Comparison of ENCODE assay signal across 1 cellular context in genomic region chr5:146446861-146447733, GRCh38.
TF ChIP-seq lines count a peak whose summit lies in the region.

Gene TCERG1, plus strand, starts transcription at chr5:146447333. Its CDS starts 17 bp downstream, at chr5:146447350.

TF ChIP-seq in HepG2, 621 proteins besides CTCF, POLR2A, EP300 and RAD21 (continued from another document):
- no peak for TF ChIP-seq ETS1 (CRISPR knock-in tag; IDR thresholded peaks at IDR 0.05)
- no peak for TF ChIP-seq THRA (CRISPR knock-in tag; IDR thresholded peaks at IDR 0.05; ENCODE audit: borderline replicate concordance)
- no peak for TF ChIP-seq CC2D1A (CRISPR knock-in tag; IDR thresholded peaks at IDR 0.05)
- no peak; the same call in 1 of the 2 replicates for TF ChIP-seq GATAD2A (CRISPR knock-in tag; IDR thresholded peaks at IDR 0.05)
- TF ChIP-seq ADNP (CRISPR knock-in tag; IDR thresholded peaks at IDR 0.05), result no peak
- peak; percentile 51; the same call in 1 of the 2 replicates for TF ChIP-seq ZNF790 (CRISPR knock-in tag; IDR thresholded peaks at IDR 0.05; ENCODE audit: borderline replicate concordance)
- peak; percentile 44; the same call in 1 of the 2 replicates for TF ChIP-seq HOXD1 (CRISPR knock-in tag; IDR thresholded peaks at IDR 0.05)
- no peak for TF ChIP-seq HINFP (CRISPR knock-in tag; IDR thresholded peaks at IDR 0.05; ENCODE audit: low read depth)
- TF ChIP-seq EZH2 (conservative IDR thresholded peaks at IDR 0.05; ENCODE audit: low read depth, low read length), result no peak
- TF ChIP-seq PHF20 (CRISPR knock-in tag; IDR thresholded peaks at IDR 0.05), result peak; percentile 75
- peak; percentile 85 for TF ChIP-seq ZNF143 (CRISPR knock-in tag; IDR thresholded peaks at IDR 0.05)
- TF ChIP-seq SCMH1 (CRISPR knock-in tag; IDR thresholded peaks at IDR 0.05; ENCODE audit: borderline replicate concordance), result no peak
- peak; percentile 48; the same call in 1 of the 2 replicates for TF ChIP-seq MXD1 (CRISPR knock-in tag; IDR thresholded peaks at IDR 0.05)
- TF ChIP-seq JUN (CRISPR knock-in tag; IDR thresholded peaks at IDR 0.05), result no peak
- no peak for TF ChIP-seq ZNF678 (CRISPR knock-in tag; IDR thresholded peaks at IDR 0.05)
- no peak for TF ChIP-seq SYNCRIP (IDR thresholded peaks at IDR 0.05; ENCODE audit: insufficient read depth, low read depth, low read length)
- TF ChIP-seq ARNTL (CRISPR knock-in tag; IDR thresholded peaks at IDR 0.05), result peak; percentile 96
- TF ChIP-seq PRMT3 (CRISPR knock-in tag; IDR thresholded peaks at IDR 0.05; ENCODE audit: borderline replicate concordance, low read depth), result no peak
- no peak for TF ChIP-seq ZNF770 (CRISPR knock-in tag; IDR thresholded peaks at IDR 0.05)
- no peak for TF ChIP-seq ZNF329 (CRISPR knock-in tag; IDR thresholded peaks at IDR 0.05; ENCODE audit: low read depth)
- TF ChIP-seq, protein P1, sequence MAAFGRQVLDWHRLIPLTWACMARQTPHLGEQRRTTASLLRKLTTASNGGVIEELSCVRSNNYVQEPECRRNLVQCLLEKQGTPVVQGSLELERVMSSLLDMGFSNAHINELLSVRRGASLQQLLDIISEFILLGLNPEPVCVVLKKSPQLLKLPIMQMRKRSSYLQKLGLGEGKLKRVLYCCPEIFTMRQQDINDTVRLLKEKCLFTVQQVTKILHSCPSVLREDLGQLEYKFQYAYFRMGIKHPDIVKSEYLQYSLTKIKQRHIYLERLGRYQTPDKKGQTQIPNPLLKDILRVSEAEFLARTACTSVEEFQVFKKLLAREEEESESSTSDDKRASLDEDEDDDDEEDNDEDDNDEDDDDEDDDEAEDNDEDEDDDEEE (CRISPR knock-in tag; IDR thresholded peaks at IDR 0.05), result no peak
- TF ChIP-seq ZNF318 (CRISPR knock-in tag; IDR thresholded peaks at IDR 0.05), result no peak
- no peak for TF ChIP-seq ZNF569 (CRISPR knock-in tag; IDR thresholded peaks at IDR 0.05; ENCODE audit: borderline replicate concordance)
